Comparison of ENCODE assay signal across 11 cellular contexts in genomic region chr3:107242579-107242978, GRCh38.
DNase-seq lines count a peak whose midpoint lies in the region; ATAC-seq and TF ChIP-seq lines count a peak whose summit lies in the region.
"Had no signal": no experiment of that assay in that cellular context is flagged by ENCODE, and none has a peak within 500 bp of the region (broad histone marks: within the 10 kb centered on the region; RNA-seq: fewer than 3 reads in every experiment).

No MANE protein-coding gene starts in this region.

- no peak overlapping the region for H3K27ac Mint-ChIP-seq in nephron progenitor cell
- no peak overlapping the region for H3K27ac Mint-ChIP-seq in activated CD8-positive, alpha-beta T cell treated with anti-CD3 and anti-CD28 coated beads for 36 hours
- H3K27ac Mint-ChIP-seq: activated T-helper 1 cell treated with anti-CD3 and anti-CD28 coated beads, Interleukin-12 subunit alpha, Interleukin-12 subunit beta, Interleukin-2, Interleukin-4 antibody, amounts not matched to agents 30 ng/mL and 10 ng/mL and 1 ng/mL, durations not matched to agents 14 hours and 24 hours and 36 hours had no signal

- CTCF ChIA-PET in activated CD8-positive, alpha-beta T cell treated with anti-CD3 and anti-CD28 coated beads for 36 hours (lab: Charles Lee): interaction anchor here (1.2 to 1.6 kb wide), 2 partner anchors 29 to 499 kb away, joined by 3 to 4 read pairs; no protein-coding TSS in a partner anchor

- no peaks in the 10 kb centered on the region for H3K36me3 ChIP-seq in gastrocnemius medialis

- in situ Hi-C loops in astrocyte of the spinal cord (cut with HindIII; ENCODE audit: low sequenced_read_pairs): no loop called here
- in situ Hi-C loops in gastrocnemius medialis (cut with MboI; ENCODE audit: low sequenced_read_pairs in 4 of 4): loop anchor here in 2 of 4 donors (25.0 kb wide), 3 partner anchors 420 to 695 kb away; no protein-coding TSS in a partner anchor

- H3K4me3 ChIP-seq in astrocyte of the spinal cord (ENCODE audit: low read depth, low read length): peak overlapping the region; percentile 97
- H3K4me3 ChIP-seq in gastrocnemius medialis: peak overlapping the region in 1 of 4 donors; percentile 2

- peaks cover 14% of the 10 kb centered on the region for H3K4me1 Mint-ChIP-seq in nephron progenitor cell
- H3K4me1 Mint-ChIP-seq in activated CD8-positive, alpha-beta T cell treated with anti-CD3 and anti-CD28 coated beads for 36 hours (ENCODE audit: low read depth): peaks cover 13% of the 10 kb centered on the region

- H3K9me3 Mint-ChIP-seq in nephron progenitor cell: no peaks in the 10 kb centered on the region
- H3K9me3 Mint-ChIP-seq in activated CD8-positive, alpha-beta T cell treated with anti-CD3 and anti-CD28 coated beads for 36 hours: no peaks in the 10 kb centered on the region
- H3K9me3 Mint-ChIP-seq: activated T-helper 1 cell treated with anti-CD3 and anti-CD28 coated beads, Interleukin-12 subunit alpha, Interleukin-12 subunit beta, Interleukin-2, Interleukin-4 antibody, amounts not matched to agents 30 ng/mL and 10 ng/mL and 1 ng/mL, durations not matched to agents 14 hours and 24 hours and 36 hours had no signal

- DNase-seq in ELR (ENCODE audit: low read depth): peak; percentile 19
- peak; percentile 44 to 52 for DNase-seq in NCI-H187 (lab: John Stamatoyannopoulos, UW)
- no peak for DNase-seq in astrocyte of the spinal cord (ENCODE audit: low read depth, low spot score)
- DNase-seq in nephron progenitor cell: no peak
- no peak for DNase-seq in gastrocnemius medialis
- no peak for DNase-seq in activated CD8-positive, alpha-beta T cell treated with anti-CD3 and anti-CD28 coated beads for 36 hours
- no peak for DNase-seq in T-helper 9 cell
- DNase-seq: KG1 had no signal

- no peak for TF ChIP-seq CTCF in astrocyte of the spinal cord (IDR thresholded peaks at IDR 0.05; ENCODE audit: low read depth, low read length)
- no peak for TF ChIP-seq CTCF in nephron progenitor cell (IDR thresholded peaks at IDR 0.05)
- TF ChIP-seq CTCF in gastrocnemius medialis (IDR thresholded peaks at IDR 0.05 in 4 of 5, conservative IDR thresholded peaks at IDR 0.05 in 1 of 5): no peak
- no peak for TF ChIP-seq CTCF in activated CD8-positive, alpha-beta T cell treated with anti-CD3 and anti-CD28 coated beads for 36 hours (IDR thresholded peaks at IDR 0.05)

- no peak overlapping the region for H3K27ac ChIP-seq in gastrocnemius medialis
- H3K27ac ChIP-seq: parathyroid adenoma had no signal

- peak overlapping the region; percentile 66 for H3K4me3 Mint-ChIP-seq in nephron progenitor cell
- no peak overlapping the region for H3K4me3 Mint-ChIP-seq in activated CD8-positive, alpha-beta T cell treated with anti-CD3 and anti-CD28 coated beads for 36 hours
- H3K4me3 Mint-ChIP-seq: activated T-helper 1 cell treated with anti-CD3 and anti-CD28 coated beads, Interleukin-12 subunit alpha, Interleukin-12 subunit beta, Interleukin-2, Interleukin-4 antibody, amounts not matched to agents 30 ng/mL and 10 ng/mL and 1 ng/mL, durations not matched to agents 14 hours and 24 hours and 36 hours had no signal

- ATAC-seq in gastrocnemius medialis (no peak), GM21390 (IDR thresholded peaks at IDR 0.05; ENCODE audit: unreplicated experiment) (no peak)
- no peak for ATAC-seq in activated CD8-positive, alpha-beta T cell treated with anti-CD3 and anti-CD28 coated beads for 36 hours

- H3K4me1 ChIP-seq in gastrocnemius medialis: peaks cover 6 to 7% of the 10 kb centered on the region in 2 donors
- H3K4me1 ChIP-seq: parathyroid adenoma had no signal

- peaks cover 5% of the 10 kb centered on the region for H3K36me3 Mint-ChIP-seq in nephron progenitor cell (ENCODE audit: low read depth)
- no peaks in the 10 kb centered on the region for H3K36me3 Mint-ChIP-seq in activated CD8-positive, alpha-beta T cell treated with anti-CD3 and anti-CD28 coated beads for 36 hours (ENCODE audit: low read depth)

- POLR2A ChIA-PET in activated CD8-positive, alpha-beta T cell treated with anti-CD3 and anti-CD28 coated beads for 36 hours (lab: Charles Lee): no interaction called here

- intact Hi-C loops in gastrocnemius medialis (cut with DNase I; ENCODE audit: low total_unique reads): no loop called here
- intact Hi-C loops in activated CD8-positive, alpha-beta T cell treated with anti-CD3 and anti-CD28 coated beads for 36 hours (cut with micrococcal nuclease): no loop called here

- TF ChIP-seq POLR2A in gastrocnemius medialis (IDR thresholded peaks at IDR 0.05): no peak

- H3K9me3 ChIP-seq in gastrocnemius medialis: no peaks in the 10 kb centered on the region

- H3K27me3 Mint-ChIP-seq in nephron progenitor cell (ENCODE audit: low read depth, poor library complexity): no peaks in the 10 kb centered on the region
- peaks cover 5% of the 10 kb centered on the region for H3K27me3 Mint-ChIP-seq in activated CD8-positive, alpha-beta T cell treated with anti-CD3 and anti-CD28 coated beads for 36 hours

- H3K27me3 ChIP-seq in gastrocnemius medialis: no peaks in the 10 kb centered on the region

Comparison
In these comparisons a context has a peak if more than half of its experiments do, and no peak if none do; other contexts are left out.
1. DNase-seq: peak in ELR (single experiment) and NCI-H187 (2 of 2); none in astrocyte of the spinal cord (single experiment), nephron progenitor cell (single experiment), gastrocnemius medialis (0 of 2), activated CD8-positive, alpha-beta T cell treated with anti-CD3 and anti-CD28 coated beads for 36 hours (single experiment) and T-helper 9 cell (single experiment).